ENCODE assay signal across 14 cellular contexts in the genomic region with DNA sequence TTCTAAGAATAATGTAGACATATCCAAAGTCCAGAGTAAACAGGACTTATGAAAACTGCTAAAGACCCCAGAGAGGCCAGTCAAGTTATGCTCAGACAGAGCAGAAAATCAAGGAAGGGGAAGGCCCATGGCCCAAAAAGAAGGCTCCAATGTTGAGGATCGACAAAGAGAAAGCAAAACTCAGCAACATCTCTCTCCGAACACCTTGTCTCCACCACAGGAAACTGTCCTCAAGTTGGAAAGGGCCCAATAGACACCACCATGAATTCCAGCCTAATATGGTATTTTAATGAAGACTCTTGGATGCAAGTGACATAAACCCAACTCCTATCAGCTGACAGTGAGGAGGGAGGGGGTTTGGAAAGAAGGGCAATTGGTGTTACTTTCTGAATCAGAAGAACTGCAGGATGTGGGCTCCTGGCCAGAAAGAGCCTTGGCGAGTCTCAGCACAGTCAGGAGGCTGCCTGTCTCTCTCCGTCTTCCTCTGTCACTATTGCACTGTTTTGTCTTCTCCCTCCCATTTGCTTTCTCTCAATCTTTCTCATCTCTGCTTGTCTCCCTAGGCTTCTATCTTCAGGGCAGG. TPM values are rescaled to one million over a fixed set of nuclear protein-coding genes. Genes with fewer than 3 reads are reported as not detected.
A peak's percentile ranks its signal among the peaks of the same experiment; 100 is the strongest.
DNase-seq lines count a peak whose midpoint lies in the region; ATAC-seq lines count a peak whose summit lies in the region.
"Had no signal": no experiment of that assay in that cellular context is flagged by ENCODE, and none has a peak within 500 bp of the region (broad histone marks: within the 10 kb centered on the region; RNA-seq: fewer than 3 reads in every experiment).

No MANE protein-coding gene starts in this region.

- H3K27me3 ChIP-seq in right cardiac atrium (ENCODE audit: control insufficient read depth, insufficient read depth) (no peaks in the 10 kb centered on the region), MG63 (no peaks in the 10 kb centered on the region)
- H3K27me3 ChIP-seq: uterus had no signal

- H3K4me3 Mint-ChIP-seq in dendritic cell treated with granulocyte-macrophage colony-stimulating factor and Interleukin-4, amounts not matched to agents 40 ng/mL and 50 ng/mL, for 4 days = no peak overlapping the region

- H3K4me1 ChIP-seq in right cardiac atrium (ENCODE audit: control insufficient read depth, insufficient read depth, low read length) = peaks cover 3% of the 10 kb centered on the region
- H3K4me1 ChIP-seq: uterus had no signal

- WGBS in right cardiac atrium = 38% methylated on average over 4 of the region's 4 CpGs

- peak in 2 of 3 donors; percentile 60 to 62 for DNase-seq in right cardiac atrium
- no peak for DNase-seq in Right ventricle myocardium inferior (ENCODE audit: missing footprints)
- DNase-seq in MG63 = peak; percentile 61
- peak; percentile 35 for DNase-seq in stromal cell of bone marrow (ENCODE audit: low read depth)
- no peak for DNase-seq in stimulated activated CD4-positive, alpha-beta T cell treated with anti-CD3 and anti-CD28 coated beads, Interleukin-15, amount 100 ng/mL, for 24 hours
- DNase-seq in LoVo (ENCODE audit: low spot score) = no peak
- DNase-seq: naive thymus-derived CD8-positive, alpha-beta T cell; NCI-H1092 treated with DMSO at 0.1 percent for 48 hours; NCI-H774; uterus had no signal

- H3K27ac Mint-ChIP-seq in dendritic cell treated with granulocyte-macrophage colony-stimulating factor and Interleukin-4, amounts not matched to agents 40 ng/mL and 50 ng/mL, for 4 days = peak overlapping the region; percentile 11

- no peaks in the 10 kb centered on the region for H3K9me3 ChIP-seq in right cardiac atrium (ENCODE audit: control insufficient read depth, low read length)
- H3K9me3 ChIP-seq in MG63 = no peaks in the 10 kb centered on the region
- H3K9me3 ChIP-seq: uterus had no signal

- no peaks in the 10 kb centered on the region for H3K9me3 Mint-ChIP-seq in dendritic cell treated with granulocyte-macrophage colony-stimulating factor and Interleukin-4, amounts not matched to agents 40 ng/mL and 50 ng/mL, for 4 days

- no peaks in the 10 kb centered on the region for H3K36me3 Mint-ChIP-seq in dendritic cell treated with granulocyte-macrophage colony-stimulating factor and Interleukin-4, amounts not matched to agents 40 ng/mL and 50 ng/mL, for 4 days (ENCODE audit: low read depth)
- H3K36me3 Mint-ChIP-seq: naive thymus-derived CD8-positive, alpha-beta T cell had no signal

- ATAC-seq in right cardiac atrium (peak in 1 of 2 donors; percentile 75), Right ventricle myocardium inferior (no peak), HG02759 (IDR thresholded peaks at IDR 0.05; ENCODE audit: unreplicated experiment) (no peak)

- peaks cover 5% of the 10 kb centered on the region for H3K27me3 Mint-ChIP-seq in dendritic cell treated with granulocyte-macrophage colony-stimulating factor and Interleukin-4, amounts not matched to agents 40 ng/mL and 50 ng/mL, for 4 days

- H3K4me3 ChIP-seq in right cardiac atrium (ENCODE audit: low read length) (peak overlapping the region; percentile 20), MG63 (no peak overlapping the region)
- H3K4me3 ChIP-seq: smooth muscle cell, uterus had no signal

- intact Hi-C loops in right cardiac atrium (cut with DNase I) (no loop called here), Right ventricle myocardium inferior (cut with DNase I) (no loop called here)
- intact Hi-C loops in dendritic cell treated with granulocyte-macrophage colony-stimulating factor and Interleukin-4, amounts not matched to agents 40 ng/mL and 50 ng/mL, for 4 days (cut with micrococcal nuclease) = no loop called here

- H3K27ac ChIP-seq in right cardiac atrium (ENCODE audit: low read length) = no peak overlapping the region
- H3K27ac ChIP-seq: C4-2B, uterus had no signal

- H3K4me1 Mint-ChIP-seq in dendritic cell treated with granulocyte-macrophage colony-stimulating factor and Interleukin-4, amounts not matched to agents 40 ng/mL and 50 ng/mL, for 4 days (ENCODE audit: low read depth) = peaks cover 12% of the 10 kb centered on the region

- no peaks in the 10 kb centered on the region for H3K36me3 ChIP-seq in MG63
- H3K36me3 ChIP-seq: uterus had no signal

RNA-seq across cellular contexts. Expression of a gene that starts 40.4 kb away (rescaled TPM):
- total RNA-seq in right cardiac atrium (under 1 TPM in 3 of 4 donors, not detected in 1; 0.11 to 0.38 (median 0.31) TPM), Right ventricle myocardium inferior (not detected)
- polyA plus RNA-seq in right cardiac atrium = 0.09 TPM
- 0.13 TPM in 1 of 2 replicates, not detected in the other for total RNA-seq in MG63 (2014; rRNA removed; shearing (Covaris generic); ENCODE audit: low replicate concordance)
- total RNA-seq: naive thymus-derived CD8-positive, alpha-beta T cell had no signal
- polyA plus RNA-seq: naive thymus-derived CD8-positive, alpha-beta T cell had no signal

Comparison
In these comparisons a context has a peak if more than half of its experiments do, and no peak if none do; other contexts are left out.
1. DNase-seq: peak in right cardiac atrium (2 of 3), MG63 (single experiment) and stromal cell of bone marrow (single experiment); none in Right ventricle myocardium inferior (single experiment), stimulated activated CD4-positive, alpha-beta T cell treated with anti-CD3 and anti-CD28 coated beads, Interleukin-15, amount 100 ng/mL, for 24 hours (single experiment) and LoVo (single experiment).